ENCODE assay signal across 26 cellular contexts in genomic region chr1:1089731-1090423, GRCh38. TPM values are rescaled to one million over a fixed set of nuclear protein-coding genes. Genes with fewer than 3 reads are reported as not detected.
DNase-seq lines count a peak whose midpoint lies in the region; ATAC-seq, FAIRE-seq and TF ChIP-seq lines count a peak whose summit lies in the region.
"Had no signal": no experiment of that assay in that cellular context is flagged by ENCODE, and none has a peak within 500 bp of the region (broad histone marks: within the 10 kb centered on the region; RNA-seq: fewer than 3 reads in every experiment).

No MANE protein-coding gene starts in this region.

- in situ Hi-C loops in HepG2 (cut with HindIII; ENCODE audit: extremely low pct_ligation_motif_present, low pct_unique_long_range_greater_than_20kb): no loop called here
- in situ Hi-C loops in transverse colon (cut with MboI; ENCODE audit: low pct_ligation_motif_present in 1 of 4, low pct_unique_long_range_greater_than_20kb in 1 of 4, low sequenced_read_pairs in 3 of 4): no loop called here

- no peaks in the 10 kb centered on the region for H3K4me1 Mint-ChIP-seq in activated CD8-positive, alpha-beta memory T cell treated with anti-CD3 and anti-CD28 coated beads, Interleukin-2, amount 10 ng/mL, durations not matched to agents 7 days and 5 days
- peaks cover 4% of the 10 kb centered on the region for H3K4me1 Mint-ChIP-seq in activated T-helper 1 cell treated with anti-CD3 and anti-CD28 coated beads, Interleukin-12 subunit alpha, Interleukin-12 subunit beta, Interleukin-2, Interleukin-4 antibody, amounts not matched to agents 30 ng/mL and 10 ng/mL and 1 ng/mL, durations not matched to agents 14 hours and 24 hours and 36 hours (ENCODE audit: low read depth)
- H3K4me1 Mint-ChIP-seq in natural killer cell: peaks cover 0 to 6% of the 10 kb centered on the region in 2 donors

- H3K4me1 ChIP-seq in NT2/D1 (ENCODE audit: insufficient read depth, insufficient read length) (peaks cover 6% of the 10 kb centered on the region), HepG2 (ENCODE audit: insufficient read depth, low read length) (no peaks in the 10 kb centered on the region), transverse colon (no peaks in the 10 kb centered on the region), Karpas-422 (ENCODE audit: low read length) (no peaks in the 10 kb centered on the region)
- H3K4me1 ChIP-seq: body of pancreas, esophagus squamous epithelium, gastroesophageal sphincter, Peyer's patch had no signal

- no peaks in the 10 kb centered on the region for H3K9me3 Mint-ChIP-seq in activated CD8-positive, alpha-beta memory T cell treated with anti-CD3 and anti-CD28 coated beads, Interleukin-2, amount 10 ng/mL, durations not matched to agents 7 days and 5 days (ENCODE audit: low read depth)
- peaks cover 3% of the 10 kb centered on the region for H3K9me3 Mint-ChIP-seq in activated T-helper 1 cell treated with anti-CD3 and anti-CD28 coated beads, Interleukin-12 subunit alpha, Interleukin-12 subunit beta, Interleukin-2, Interleukin-4 antibody, amounts not matched to agents 30 ng/mL and 10 ng/mL and 1 ng/mL, durations not matched to agents 14 hours and 24 hours and 36 hours
- no peaks in the 10 kb centered on the region for H3K9me3 Mint-ChIP-seq in natural killer cell
- H3K9me3 Mint-ChIP-seq: effector memory CD8-positive, alpha-beta T cell had no signal

- peaks cover 3% of the 10 kb centered on the region for H3K36me3 Mint-ChIP-seq in activated CD8-positive, alpha-beta memory T cell treated with anti-CD3 and anti-CD28 coated beads, Interleukin-2, amount 10 ng/mL, durations not matched to agents 7 days and 5 days
- H3K36me3 Mint-ChIP-seq in activated T-helper 1 cell treated with anti-CD3 and anti-CD28 coated beads, Interleukin-12 subunit alpha, Interleukin-12 subunit beta, Interleukin-2, Interleukin-4 antibody, amounts not matched to agents 30 ng/mL and 10 ng/mL and 1 ng/mL, durations not matched to agents 14 hours and 24 hours and 36 hours (ENCODE audit: low read depth): peaks cover 3% of the 10 kb centered on the region
- no peaks in the 10 kb centered on the region for H3K36me3 Mint-ChIP-seq in natural killer cell

- H3K4me3 ChIP-seq in NT2/D1 (ENCODE audit: insufficient read length, low read depth) (no peak overlapping the region), HepG2 (replicated peaks in 1 of 3; ENCODE audit: insufficient read depth in 1 of 3, low read depth in 2 of 3, low read length in 3 of 3) (no peak overlapping the region), transverse colon (no peak overlapping the region), Karpas-422 (ENCODE audit: low read length) (no peak overlapping the region)
- H3K4me3 ChIP-seq: body of pancreas, esophagus squamous epithelium, gastroesophageal sphincter, ovary, Peyer's patch, SK-N-MC had no signal

- no peak for TF ChIP-seq CTCF in HepG2 (CRISPR knock-in tag; IDR thresholded peaks at IDR 0.05)
- no peak for TF ChIP-seq CTCF in transverse colon (IDR thresholded peaks at IDR 0.05)
- no peak for TF ChIP-seq CTCF in natural killer cell (IDR thresholded peaks at IDR 0.05)

- no peaks in the 10 kb centered on the region for H3K27me3 Mint-ChIP-seq in activated CD8-positive, alpha-beta memory T cell treated with anti-CD3 and anti-CD28 coated beads, Interleukin-2, amount 10 ng/mL, durations not matched to agents 7 days and 5 days
- no peaks in the 10 kb centered on the region for H3K27me3 Mint-ChIP-seq in activated T-helper 1 cell treated with anti-CD3 and anti-CD28 coated beads, Interleukin-12 subunit alpha, Interleukin-12 subunit beta, Interleukin-2, Interleukin-4 antibody, amounts not matched to agents 30 ng/mL and 10 ng/mL and 1 ng/mL, durations not matched to agents 14 hours and 24 hours and 36 hours (ENCODE audit: insufficient read depth)
- H3K27me3 Mint-ChIP-seq in natural killer cell (ENCODE audit: low read depth in 2 of 2): no peaks in the 10 kb centered on the region
- H3K27me3 Mint-ChIP-seq: activated naive CD8-positive, alpha-beta T cell; effector memory CD8-positive, alpha-beta T cell had no signal

- H3K4me2 ChIP-seq in HepG2 (ENCODE audit: low read depth, low read length) (no peak overlapping the region), Karpas-422 (ENCODE audit: low read depth, low read length, poor library complexity, severe bottlenecking) (no peak overlapping the region)

- H2AFZ ChIP-seq in HepG2 (ENCODE audit: low read length): no peak overlapping the region
- no peak overlapping the region for H2AFZ ChIP-seq in Karpas-422 (ENCODE audit: low read length)

- H3K27me3 ChIP-seq in NT2/D1 (ENCODE audit: insufficient read depth, insufficient read length) (no peaks in the 10 kb centered on the region), HepG2 (ENCODE audit: control insufficient read depth in 1 of 2, insufficient read depth in 2 of 2, low read length in 2 of 2) (no peaks in the 10 kb centered on the region), transverse colon (no peaks in the 10 kb centered on the region), Karpas-422 (ENCODE audit: low read length) (no peaks in the 10 kb centered on the region)
- H3K27me3 ChIP-seq: body of pancreas, esophagus squamous epithelium, gastroesophageal sphincter, ovary, Peyer's patch had no signal

- no peak overlapping the region for H3K27ac Mint-ChIP-seq in activated CD8-positive, alpha-beta memory T cell treated with anti-CD3 and anti-CD28 coated beads, Interleukin-2, amount 10 ng/mL, durations not matched to agents 7 days and 5 days
- H3K27ac Mint-ChIP-seq in activated T-helper 1 cell treated with anti-CD3 and anti-CD28 coated beads, Interleukin-12 subunit alpha, Interleukin-12 subunit beta, Interleukin-2, Interleukin-4 antibody, amounts not matched to agents 30 ng/mL and 10 ng/mL and 1 ng/mL, durations not matched to agents 14 hours and 24 hours and 36 hours: no peak overlapping the region
- H3K27ac Mint-ChIP-seq in natural killer cell: no peak overlapping the region
- H3K27ac Mint-ChIP-seq: activated naive CD8-positive, alpha-beta T cell; effector memory CD8-positive, alpha-beta T cell had no signal

- POLR2A ChIA-PET in HepG2 (lab: Yijun Ruan, JAX): no interaction called here

- ATAC-seq in activated CD8-positive, alpha-beta memory T cell treated with anti-CD3 and anti-CD28 coated beads, Interleukin-2, amount 10 ng/mL, durations not matched to agents 7 days and 5 days: no peak
- ATAC-seq in HepG2: no peak
- no peak for ATAC-seq in natural killer cell
- ATAC-seq: body of pancreas; effector memory CD8-positive, alpha-beta T cell; gastroesophageal sphincter had no signal

- TF ChIP-seq RAD21 in HepG2 (CRISPR knock-in tag; IDR thresholded peaks at IDR 0.05): no peak

- CTCF ChIA-PET in activated CD8-positive, alpha-beta memory T cell treated with anti-CD3 and anti-CD28 coated beads, Interleukin-2, amount 10 ng/mL, durations not matched to agents 7 days and 5 days (lab: Charles Lee): interaction anchor here (1.2 kb wide), 1 partner anchor 31 kb away, joined by 3 read pairs; no protein-coding TSS in a partner anchor
- CTCF ChIA-PET in HepG2 (lab: Yijun Ruan, JAX; ENCODE audit: low intra/inter-chr PET ratio, low total read pairs): no interaction called here

- intact Hi-C loops in HepG2 (cut with micrococcal nuclease; ENCODE audit: unreplicated experiment): no loop called here
- intact Hi-C loops in transverse colon (cut with DNase I; ENCODE audit: low total_unique reads): loop anchor here (1.0 kb wide), 1 partner anchor 47 kb away; no protein-coding TSS in a partner anchor
- intact Hi-C loops in activated T-helper 1 cell treated with anti-CD3 and anti-CD28 coated beads, Interleukin-12 subunit alpha, Interleukin-12 subunit beta, Interleukin-2, Interleukin-4 antibody, amounts not matched to agents 30 ng/mL and 10 ng/mL and 1 ng/mL, durations not matched to agents 14 hours and 24 hours and 36 hours (cut with micrococcal nuclease): loop anchor here (10.0 kb wide), 1 partner anchor 165 kb away; the partner anchor contains the start of gene SAMD11
- intact Hi-C loops in natural killer cell (cut with micrococcal nuclease): no loop called here

- no TSS peak for BruUV-seq in HepG2 (replicated peaks; lab: Mats Ljungman, UMichigan)

- H3K4me3 Mint-ChIP-seq in activated CD8-positive, alpha-beta memory T cell treated with anti-CD3 and anti-CD28 coated beads, Interleukin-2, amount 10 ng/mL, durations not matched to agents 7 days and 5 days: no peak overlapping the region
- no peak overlapping the region for H3K4me3 Mint-ChIP-seq in activated T-helper 1 cell treated with anti-CD3 and anti-CD28 coated beads, Interleukin-12 subunit alpha, Interleukin-12 subunit beta, Interleukin-2, Interleukin-4 antibody, amounts not matched to agents 30 ng/mL and 10 ng/mL and 1 ng/mL, durations not matched to agents 14 hours and 24 hours and 36 hours
- H3K4me3 Mint-ChIP-seq in natural killer cell: no peak overlapping the region
- H3K4me3 Mint-ChIP-seq: activated naive CD8-positive, alpha-beta T cell; effector memory CD8-positive, alpha-beta T cell had no signal

- DNase-seq in activated CD8-positive, alpha-beta memory T cell treated with anti-CD3 and anti-CD28 coated beads, Interleukin-2, amount 50 U/mL, for 4 hours: peak; percentile 13
- DNase-seq in activated CD8-positive, alpha-beta memory T cell treated with anti-CD3 and anti-CD28 coated beads, Interleukin-2, amount 10 ng/mL, durations not matched to agents 7 days and 5 days: no peak
- DNase-seq in NT2/D1 (ENCODE audit: low read depth, low spot score) (no peak), HepG2 (ENCODE audit: low spot score) (no peak), transverse colon (peak; percentile 5), Karpas-422 (no peak), natural killer cell (no peak)
- DNase-seq in activated T-helper 1 cell treated with anti-CD3 and anti-CD28 coated beads, Interleukin-12 subunit alpha, Interleukin-12 subunit beta, Interleukin-2, Interleukin-4 antibody, amounts not matched to agents 30 ng/mL and 10 ng/mL and 1 ng/mL, durations not matched to agents 14 hours and 24 hours and 36 hours (ENCODE audit: low spot score): no peak
- DNase-seq: effector memory CD8-positive, alpha-beta T cell; esophagus squamous epithelium; hypothalamus; mesenchymal stem cell; NCI-H1417 treated with DMSO at 0.1 percent for 48 hours; NCI-H510A treated with DMSO at 0.1 percent for 48 hours; NK-92 treated with Interleukin-12 subunit alpha and Interleukin-12 subunit beta, amount 100 ng/mL, for 24 hours had no signal

- 90% methylated on average over 4 of the region's 22 CpGs for WGBS in HepG2 (ENCODE audit: low lambda C conversion rate)
- WGBS in transverse colon (ENCODE audit: low coverage in 1 of 2), 2 donors: 92% methylated on average over 20 of the region's 22 CpGs; no CpG with 5 or more reads in 1 of the 2 donors

- H3K27ac ChIP-seq in HepG2 (ENCODE audit: extremely low read length, insufficient read depth, low read length): no peak overlapping the region
- no peak overlapping the region for H3K27ac ChIP-seq in transverse colon
- H3K27ac ChIP-seq in Karpas-422 (ENCODE audit: low read length): no peak overlapping the region
- H3K27ac ChIP-seq: body of pancreas, C4-2B, esophagus squamous epithelium, gastroesophageal sphincter, ovary, Peyer's patch, SK-N-MC had no signal

- H3K79me2 ChIP-seq in HepG2 (ENCODE audit: insufficient read depth, low read length) (no peaks in the 10 kb centered on the region), Karpas-422 (ENCODE audit: low read length) (no peaks in the 10 kb centered on the region)

- TF ChIP-seq POLR2A in HepG2 (IDR thresholded peaks at IDR 0.05; ENCODE audit: insufficient read depth in 1 of 2, low read depth in 2 of 2, low read length in 2 of 2) (no peak), transverse colon (IDR thresholded peaks at IDR 0.05) (no peak)

- H3K9me3 ChIP-seq in NT2/D1 (ENCODE audit: insufficient read depth, low read length) (no peaks in the 10 kb centered on the region), HepG2 (ENCODE audit: low read length) (no peaks in the 10 kb centered on the region), transverse colon (no peaks in the 10 kb centered on the region), Karpas-422 (ENCODE audit: low read length) (no peaks in the 10 kb centered on the region)
- H3K9me3 ChIP-seq: body of pancreas, esophagus squamous epithelium, gastroesophageal sphincter, ovary, Peyer's patch had no signal

- FAIRE-seq in HepG2 (lab: Jason Lieb, UNC): no peak
- FAIRE-seq: D721Med, H1, keratinocyte had no signal

- peak overlapping the region; percentile 50 for H3K9ac ChIP-seq in NT2/D1 (ENCODE audit: insufficient read length, low read depth)
- H3K9ac ChIP-seq in HepG2 (ENCODE audit: insufficient read depth, low read depth, low read length): no peak overlapping the region
- H3K9ac ChIP-seq in Karpas-422 (ENCODE audit: low read length): no peak overlapping the region

- no peaks in the 10 kb centered on the region for H3K9me2 ChIP-seq in Karpas-422 (replicated peaks; ENCODE audit: insufficient read depth, low read length)

- TF ChIP-seq EP300 in HepG2 (IDR thresholded peaks at IDR 0.05; ENCODE audit: low read depth in 2 of 2, low read length in 2 of 2) (no peak), HepG2 (CRISPR knock-in tag; IDR thresholded peaks at IDR 0.05; ENCODE audit: borderline replicate concordance) (no peak), transverse colon (IDR thresholded peaks at IDR 0.05; ENCODE audit: low read depth) (no peak)

- H3K36me3 ChIP-seq in NT2/D1 (ENCODE audit: insufficient read depth, insufficient read length, low read length) (peaks cover 21% of the 10 kb centered on the region), HepG2 (replicated peaks in 1 of 2; ENCODE audit: control insufficient read depth in 1 of 2, insufficient read depth in 2 of 2, low read length in 2 of 2) (no peaks in the 10 kb centered on the region), transverse colon (no peaks in the 10 kb centered on the region), Karpas-422 (ENCODE audit: insufficient read depth, low read length) (no peaks in the 10 kb centered on the region)
- H3K36me3 ChIP-seq: ovary, Peyer's patch had no signal

- H4K20me1 ChIP-seq in HepG2 (ENCODE audit: insufficient read depth, low read length) (no peaks in the 10 kb centered on the region), Karpas-422 (ENCODE audit: insufficient read depth, low read depth, low read length) (0 out of 2 replicates have a peak, but pooled peaks cover 2% of the 10 kb centered on the region)

RNA-seq across cellular contexts. Expression of gene RNF223, which starts 15.8 kb away (rescaled TPM):
- not detected for total RNA-seq in activated CD8-positive, alpha-beta memory T cell treated with anti-CD3 and anti-CD28 coated beads, Interleukin-2, amount 10 ng/mL, durations not matched to agents 7 days and 5 days
- total RNA-seq in HepG2 (2016; rRNA removed; fragmentation: Illumina TruSeq; extraction: Trizol) (not detected in 2 replicates), transverse colon (1 to 10 TPM; 3.0 to 7.5 (median 5.0) TPM), natural killer cell (not detected)
- total RNA-seq in HepG2 (2016; cell fraction: cytosol; rRNA removed; fragmentation: Illumina TruSeq; extraction: Trizol; ENCODE audit: low read depth): not detected in 2 replicates
- total RNA-seq in HepG2 (2016; cell fraction: insoluble cytoplasmic fraction; rRNA removed; fragmentation: Illumina TruSeq; extraction: Trizol): not detected in 2 replicates
- not detected in 2 replicates for total RNA-seq in HepG2 (2016; cell fraction: membrane; rRNA removed; fragmentation: Illumina TruSeq; extraction: Trizol)
- total RNA-seq in HepG2 (2016; cell fraction: nucleus; rRNA removed; fragmentation: Illumina TruSeq; extraction: Trizol): not detected in 2 replicates
- polyA plus RNA-seq in HepG2 (2011; rRNA removed): 0.03 and 0.05 TPM in 2 replicates
- polyA plus RNA-seq in HepG2 (2011; cell fraction: cytosol; rRNA removed): 0.04 TPM in 1 of 2 replicates, not detected in the other
- polyA plus RNA-seq in HepG2 (2011; cell fraction: nucleus; rRNA removed): not detected in 2 replicates
- 0.07 and 0.08 TPM in 2 replicates for polyA plus RNA-seq in HepG2 (2012)
- not detected in 2 replicates for polyA plus RNA-seq in HepG2 (2016; cell fraction: cytosol; fragmentation: Illumina TruSeq; extraction: Trizol; ENCODE audit: low read depth)
- not detected in 2 replicates for polyA plus RNA-seq in HepG2 (2016; cell fraction: insoluble cytoplasmic fraction; fragmentation: Illumina TruSeq; extraction: Trizol; ENCODE audit: low read depth)
- polyA plus RNA-seq in HepG2 (2016; cell fraction: membrane; fragmentation: Illumina TruSeq; extraction: Trizol; ENCODE audit: low read depth): not detected in 2 replicates
- polyA plus RNA-seq in HepG2 (2016; cell fraction: nucleus; fragmentation: Illumina TruSeq; extraction: Trizol; ENCODE audit: insufficient read depth, low read depth): not detected in 2 replicates
- polyA minus RNA-seq in HepG2 (2011; rRNA and poly(A)+ RNA removed; ENCODE audit: low replicate concordance): 2.1 TPM in 1 of 2 replicates, not detected in the other
- polyA minus RNA-seq in HepG2 (2011; cell fraction: cytosol; rRNA and poly(A)+ RNA removed): not detected in 2 replicates
- polyA minus RNA-seq in HepG2 (2011; cell fraction: nucleus; rRNA and poly(A)+ RNA removed): 0.26 TPM in 1 of 2 replicates, not detected in the other
- not detected in 2 replicates for total RNA-seq in Karpas-422 (2014; rRNA removed; shearing (Covaris generic); ENCODE audit: low replicate concordance)
- total RNA-seq in activated T-helper 1 cell treated with anti-CD3 and anti-CD28 coated beads, Interleukin-12 subunit alpha, Interleukin-12 subunit beta, Interleukin-2, Interleukin-4 antibody, amounts not matched to agents 30 ng/mL and 10 ng/mL and 1 ng/mL, durations not matched to agents 14 hours and 24 hours and 36 hours: 0.10 TPM in 1 of 2 replicates, not detected in the other
- total RNA-seq: H1; T-helper 2 cell treated with Interferon-gamma antibody and Interleukin-4, amounts not matched to agents 100 ng/mL and 5 ng/mL, for 36 hours had no signal
- polyA plus RNA-seq: H1, ovary had no signal

RNA-seq across cellular contexts. Expression of gene C1orf159, which starts 26.0 kb away (rescaled TPM):
- 10 to 100 TPM; 22.9 to 23.6 TPM for total RNA-seq in activated CD8-positive, alpha-beta memory T cell treated with anti-CD3 and anti-CD28 coated beads, Interleukin-2, amount 10 ng/mL, durations not matched to agents 7 days and 5 days
- 3.8 and 6.7 TPM in 2 replicates for total RNA-seq in HepG2 (2016; rRNA removed; fragmentation: Illumina TruSeq; extraction: Trizol)
- total RNA-seq in HepG2 (2016; cell fraction: cytosol; rRNA removed; fragmentation: Illumina TruSeq; extraction: Trizol; ENCODE audit: low read depth): 6.3 and 6.8 TPM in 2 replicates
- total RNA-seq in HepG2 (2016; cell fraction: insoluble cytoplasmic fraction; rRNA removed; fragmentation: Illumina TruSeq; extraction: Trizol): 3.6 and 6.6 TPM in 2 replicates
- total RNA-seq in HepG2 (2016; cell fraction: membrane; rRNA removed; fragmentation: Illumina TruSeq; extraction: Trizol): 7.4 and 7.9 TPM in 2 replicates
- total RNA-seq in HepG2 (2016; cell fraction: nucleus; rRNA removed; fragmentation: Illumina TruSeq; extraction: Trizol): 6.3 and 7.7 TPM in 2 replicates
- polyA plus RNA-seq in HepG2 (2011; rRNA removed): 3.8 and 4.2 TPM in 2 replicates
- polyA plus RNA-seq in HepG2 (2011; cell fraction: cytosol; rRNA removed): 1.7 and 4.2 TPM in 2 replicates
- 22.9 and 35.9 TPM in 2 replicates for polyA plus RNA-seq in HepG2 (2011; cell fraction: nucleus; rRNA removed)
- 2.8 and 3.2 TPM in 2 replicates for polyA plus RNA-seq in HepG2 (2012)
- polyA plus RNA-seq in HepG2 (2016; cell fraction: cytosol; fragmentation: Illumina TruSeq; extraction: Trizol; ENCODE audit: low read depth): 4.7 and 6.0 TPM in 2 replicates
- polyA plus RNA-seq in HepG2 (2016; cell fraction: insoluble cytoplasmic fraction; fragmentation: Illumina TruSeq; extraction: Trizol; ENCODE audit: low read depth): 3.5 and 4.0 TPM in 2 replicates
- 7.0 and 8.1 TPM in 2 replicates for polyA plus RNA-seq in HepG2 (2016; cell fraction: membrane; fragmentation: Illumina TruSeq; extraction: Trizol; ENCODE audit: low read depth)
- 19.9 and 20.1 TPM in 2 replicates for polyA plus RNA-seq in HepG2 (2016; cell fraction: nucleus; fragmentation: Illumina TruSeq; extraction: Trizol; ENCODE audit: insufficient read depth, low read depth)
- polyA minus RNA-seq in HepG2 (2011; rRNA and poly(A)+ RNA removed; ENCODE audit: low replicate concordance): 2.9 and 5.6 TPM in 2 replicates
- polyA minus RNA-seq in HepG2 (2011; cell fraction: cytosol; rRNA and poly(A)+ RNA removed): 2.1 and 2.2 TPM in 2 replicates
- 3.7 and 4.5 TPM in 2 replicates for polyA minus RNA-seq in HepG2 (2011; cell fraction: nucleus; rRNA and poly(A)+ RNA removed)
- 100 to 1,000 TPM in 1 of 4 donors, 10 to 100 TPM in 3; 23.6 to 108 (median 47.3) TPM for total RNA-seq in transverse colon
- total RNA-seq in Karpas-422 (2014; rRNA removed; shearing (Covaris generic); ENCODE audit: low replicate concordance): 10.2 and 10.4 TPM in 2 replicates
- total RNA-seq in activated T-helper 1 cell treated with anti-CD3 and anti-CD28 coated beads, Interleukin-12 subunit alpha, Interleukin-12 subunit beta, Interleukin-2, Interleukin-4 antibody, amounts not matched to agents 30 ng/mL and 10 ng/mL and 1 ng/mL, durations not matched to agents 14 hours and 24 hours and 36 hours: 30.0 and 30.3 TPM in 2 replicates
- 10 to 100 TPM; 19.6 to 25.1 (median 21.5) TPM for total RNA-seq in natural killer cell

Comparison
In these comparisons a context has a peak if more than half of its experiments do, and no peak if none do; other contexts are left out.
1. DNase-seq: peak in activated CD8-positive, alpha-beta memory T cell treated with anti-CD3 and anti-CD28 coated beads, Interleukin-2, amount 50 U/mL, for 4 hours (single experiment) and transverse colon (single experiment); none in activated CD8-positive, alpha-beta memory T cell treated with anti-CD3 and anti-CD28 coated beads, Interleukin-2, amount 10 ng/mL, durations not matched to agents 7 days and 5 days (single experiment), NT2/D1 (single experiment), HepG2 (single experiment), Karpas-422 (single experiment), activated T-helper 1 cell treated with anti-CD3 and anti-CD28 coated beads, Interleukin-12 subunit alpha, Interleukin-12 subunit beta, Interleukin-2, Interleukin-4 antibody, amounts not matched to agents 30 ng/mL and 10 ng/mL and 1 ng/mL, durations not matched to agents 14 hours and 24 hours and 36 hours (single experiment) and natural killer cell (single experiment).
2. intact Hi-C loops: an anchor here in transverse colon (1.0 kb wide) and activated T-helper 1 cell treated with anti-CD3 and anti-CD28 coated beads, Interleukin-12 subunit alpha, Interleukin-12 subunit beta, Interleukin-2, Interleukin-4 antibody, amounts not matched to agents 30 ng/mL and 10 ng/mL and 1 ng/mL, durations not matched to agents 14 hours and 24 hours and 36 hours (10.0 kb wide); none called in HepG2 and natural killer cell.